8 cellular contexts compared by ENCODE assay signal in the genomic region with DNA sequence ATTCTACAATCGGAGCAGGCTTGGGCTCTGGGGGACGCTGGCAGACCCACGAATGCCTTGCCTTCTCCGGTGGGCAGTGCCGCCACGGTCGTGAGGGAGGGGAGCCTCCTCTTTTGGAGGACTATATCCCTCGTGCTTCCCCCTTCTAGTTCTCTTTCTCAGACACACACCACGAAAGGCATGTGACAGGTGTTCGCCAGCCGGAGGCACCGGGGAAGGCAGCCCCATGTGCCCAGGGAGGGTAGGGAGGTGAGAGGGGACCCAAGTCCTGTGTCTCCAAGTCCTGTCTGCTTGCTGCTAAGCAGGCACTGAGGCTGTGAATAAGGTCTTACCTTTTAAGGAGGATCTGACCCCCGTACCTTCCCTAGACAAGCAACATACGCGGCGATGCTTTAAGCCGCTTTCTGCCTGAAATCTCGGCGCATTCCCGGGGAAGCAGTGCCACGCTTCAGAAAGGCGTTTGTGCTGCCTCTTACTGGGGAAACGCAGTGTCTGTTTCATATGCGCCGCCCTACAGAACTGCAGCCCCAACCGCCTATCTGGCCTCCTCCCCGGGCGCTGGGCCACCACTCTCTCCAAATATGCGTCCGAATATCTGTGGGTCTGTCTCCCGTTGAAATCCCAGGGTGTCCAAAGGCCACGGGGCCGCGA. TPM values are rescaled to one million over a fixed set of nuclear protein-coding genes. Genes with fewer than 3 reads are reported as not detected.
DNase-seq lines count a peak whose midpoint lies in the region; ATAC-seq and TF ChIP-seq lines count a peak whose summit lies in the region.

No MANE protein-coding gene starts in this region.

- no peak overlapping the region for H3K9ac ChIP-seq in parathyroid adenoma

- H3K4me1 Mint-ChIP-seq in activated naive CD8-positive, alpha-beta T cell treated with anti-CD3 and anti-CD28 coated beads for 36 hours, result peaks cover 11% of the 10 kb centered on the region

- peak overlapping the region; percentile 40 for H3K4me3 Mint-ChIP-seq in activated naive CD8-positive, alpha-beta T cell treated with anti-CD3 and anti-CD28 coated beads for 36 hours

- H3K4me3 ChIP-seq in MG63 (no peak overlapping the region), parathyroid adenoma (ENCODE audit: low read depth, low read length) (peak overlapping the region; percentile 35)

- peaks cover 30% of the 10 kb centered on the region for H3K27me3 ChIP-seq in MG63
- H3K27me3 ChIP-seq in parathyroid adenoma (ENCODE audit: control insufficient read depth, insufficient read depth, low read length), result no peaks in the 10 kb centered on the region

- H3K36me3 ChIP-seq in MG63, result no peaks in the 10 kb centered on the region
- no peaks in the 10 kb centered on the region for H3K36me3 ChIP-seq in parathyroid adenoma (ENCODE audit: control insufficient read depth, insufficient read depth, low read length)

- no peak overlapping the region for H3K27ac ChIP-seq in parathyroid adenoma

- peaks cover 2% of the 10 kb centered on the region for H3K4me1 ChIP-seq in parathyroid adenoma

- H3K79me2 ChIP-seq in parathyroid adenoma, result no peaks in the 10 kb centered on the region

- peak overlapping the region; percentile 73 for H3K4me2 ChIP-seq in parathyroid adenoma (ENCODE audit: low read length)

- H3K27ac Mint-ChIP-seq in activated naive CD8-positive, alpha-beta T cell treated with anti-CD3 and anti-CD28 coated beads for 36 hours, result no peak overlapping the region

- no peaks in the 10 kb centered on the region for H3K9me3 Mint-ChIP-seq in activated naive CD8-positive, alpha-beta T cell treated with anti-CD3 and anti-CD28 coated beads for 36 hours

- peaks cover 85% of the 10 kb centered on the region for H3K27me3 Mint-ChIP-seq in activated naive CD8-positive, alpha-beta T cell treated with anti-CD3 and anti-CD28 coated beads for 36 hours

- no peak for TF ChIP-seq CTCF in parathyroid adenoma (IDR thresholded peaks at IDR 0.05)

- DNase-seq in COLO668 (lab: John Stamatoyannopoulos, UW; ENCODE audit: unreplicated experiment) (peak; percentile 46), MG63 (peak; percentile 43), left ventricle myocardium superior (peak; percentile 80), HK-2 (ENCODE audit: unreplicated experiment) (no peak)
- no peak for DNase-seq in activated naive CD8-positive, alpha-beta T cell treated with anti-CD3 and anti-CD28 coated beads for 36 hours
- DNase-seq in effector CD8-positive, alpha-beta T cell (lab: John Stamatoyannopoulos, UW), result no peak

- peak; percentile 82 for ATAC-seq in left ventricle myocardium superior
- no peak for ATAC-seq in GM21786 (IDR thresholded peaks at IDR 0.05; ENCODE audit: unreplicated experiment)

- H3K9me3 ChIP-seq in MG63 (no peaks in the 10 kb centered on the region), parathyroid adenoma (ENCODE audit: control insufficient read depth, low read length) (no peaks in the 10 kb centered on the region)

- H2AFZ ChIP-seq in parathyroid adenoma, result peak overlapping the region; percentile 75

- H3K36me3 Mint-ChIP-seq in activated naive CD8-positive, alpha-beta T cell treated with anti-CD3 and anti-CD28 coated beads for 36 hours, result no peaks in the 10 kb centered on the region

- intact Hi-C loops in left ventricle myocardium superior (cut with micrococcal nuclease), result no loop called here

RNA-seq across cellular contexts. Expression of gene PLXNA4, which starts 0.8 kb away (rescaled TPM):
- total RNA-seq in MG63 (2014; rRNA removed; shearing (Covaris generic); ENCODE audit: low replicate concordance), result not detected in 2 replicates
- total RNA-seq in activated naive CD8-positive, alpha-beta T cell treated with anti-CD3 and anti-CD28 coated beads for 36 hours, result under 1 TPM; 0.12 to 0.29 TPM
- total RNA-seq in left ventricle myocardium superior, result 19.2 TPM

Comparison
In these comparisons a context has a peak if more than half of its experiments do, and no peak if none do; other contexts are left out.
1. DNase-seq: peak in COLO668 (single experiment), MG63 (single experiment) and left ventricle myocardium superior (single experiment); none in activated naive CD8-positive, alpha-beta T cell treated with anti-CD3 and anti-CD28 coated beads for 36 hours (single experiment), HK-2 (single experiment) and effector CD8-positive, alpha-beta T cell (single experiment).
2. RNA of gene PLXNA4, which starts 0.8 kb away (total RNA-seq): 19.2 TPM in left ventricle myocardium superior (single experiment); 0.12 to 0.29 TPM in activated naive CD8-positive, alpha-beta T cell treated with anti-CD3 and anti-CD28 coated beads for 36 hours and not detected in MG63; every median in the first group is over 10 times any median in the second.